Comparison of ENCODE assay signal across 15 cellular contexts in genomic region chr11:125085301-125086081, GRCh38. TPM values are rescaled to one million over a fixed set of nuclear protein-coding genes. Genes with fewer than 3 reads are reported as not detected.
A peak's percentile ranks its signal among the peaks of the same experiment; 100 is the strongest.
DNase-seq lines count a peak whose midpoint lies in the region; ATAC-seq and TF ChIP-seq lines count a peak whose summit lies in the region.
"Had no signal": no experiment of that assay in that cellular context is flagged by ENCODE, and none has a peak within 500 bp of the region (broad histone marks: within the 10 kb centered on the region; RNA-seq: fewer than 3 reads in every experiment).

No MANE protein-coding gene starts in this region.

- no peak overlapping the region for H3K27ac ChIP-seq in DND-41 (ENCODE audit: low read length)
- no peak overlapping the region for H3K27ac ChIP-seq in suprapubic skin
- H3K27ac ChIP-seq: breast epithelium, foreskin keratinocyte had no signal

- WGBS in suprapubic skin, result 100% methylated on average over 2 of the region's 20 CpGs

- no peak for TF ChIP-seq EP300 in suprapubic skin (IDR thresholded peaks at IDR 0.05)

- H3K36me3 Mint-ChIP-seq in activated T-helper 17 cell treated with anti-CD3 and anti-CD28 coated beads, Interleukin-2, amount 50 U/mL, for 72 hours (ENCODE audit: low read depth), result no peaks in the 10 kb centered on the region
- no peaks in the 10 kb centered on the region for H3K36me3 Mint-ChIP-seq in neural crest cell (ENCODE audit: low read depth)
- peaks cover 6% of the 10 kb centered on the region for H3K36me3 Mint-ChIP-seq in activated T-cell treated with anti-CD3 and anti-CD28 coated beads, Interleukin-2, amount 50 U/mL, for 24 hours (ENCODE audit: low read depth)

- no peaks in the 10 kb centered on the region for H3K4me1 Mint-ChIP-seq in activated T-helper 17 cell treated with anti-CD3 and anti-CD28 coated beads, Interleukin-2, amount 50 U/mL, for 72 hours
- H3K4me1 Mint-ChIP-seq in neural crest cell, result peaks cover 11% of the 10 kb centered on the region
- H3K4me1 Mint-ChIP-seq in activated T-cell treated with anti-CD3 and anti-CD28 coated beads, Interleukin-2, amount 50 U/mL, for 24 hours (ENCODE audit: low read depth), result no peaks in the 10 kb centered on the region

- TF ChIP-seq POLR2A in suprapubic skin (IDR thresholded peaks at IDR 0.05), result no peak

- H3K4me1 ChIP-seq in DND-41 (ENCODE audit: insufficient read depth, low read length) (no peaks in the 10 kb centered on the region), suprapubic skin (peaks cover 17% of the 10 kb centered on the region)
- H3K4me1 ChIP-seq: breast epithelium had no signal

- H3K4me3 ChIP-seq in DND-41 (ENCODE audit: low read depth in 1 of 2, low read length in 2 of 2) (no peak overlapping the region), suprapubic skin (no peak overlapping the region)
- H3K4me3 ChIP-seq: breast epithelium, MG63 had no signal

- TF ChIP-seq CTCF in DND-41 (IDR thresholded peaks at IDR 0.05; ENCODE audit: borderline replicate concordance, extremely low read depth, low read length, poor library complexity, severe bottlenecking) (peak; percentile 18), GM13976 (IDR thresholded peaks at IDR 0.05; ENCODE audit: borderline replicate concordance, control extremely low read depth, extremely low read depth, insufficient read depth, missing control alignments) (no peak), neural crest cell (conservative IDR thresholded peaks at IDR 0.05) (no peak), suprapubic skin (IDR thresholded peaks at IDR 0.05) (no peak)

- DNase-seq in DND-41 (no peak), GM13976 (ENCODE audit: low spot score) (peak; percentile 31), neural crest cell (ENCODE audit: low read depth, low spot score) (no peak), suprapubic skin (ENCODE audit: low spot score in 2 of 2) (no peak)
- no peak for DNase-seq in activated T-cell treated with anti-CD3 and anti-CD28 coated beads, Interleukin-2, amount 50 U/mL, for 24 hours
- DNase-seq: activated CD4-positive, alpha-beta T cell treated with anti-CD3 and anti-CD28 coated beads, Interleukin-2, amount 50 U/mL, for 48 hours; dermis blood vessel endothelial cell; foreskin keratinocyte; MG63; stimulated activated CD4-positive, alpha-beta T cell treated with anti-CD3 and anti-CD28 coated beads, Interleukin-4, amount 100 ng/mL, for 1 hour; substantia nigra had no signal

- H3K36me3 ChIP-seq in DND-41 (ENCODE audit: insufficient read depth, low read length), result no peaks in the 10 kb centered on the region
- no peaks in the 10 kb centered on the region for H3K36me3 ChIP-seq in suprapubic skin
- H3K36me3 ChIP-seq: breast epithelium, MG63 had no signal

- H3K79me2 ChIP-seq in DND-41 (ENCODE audit: insufficient read depth, low read length), result no peaks in the 10 kb centered on the region

- H3K27ac Mint-ChIP-seq in activated T-helper 17 cell treated with anti-CD3 and anti-CD28 coated beads, Interleukin-2, amount 50 U/mL, for 72 hours, result peak overlapping the region; percentile 42
- peak overlapping the region; percentile 60 for H3K27ac Mint-ChIP-seq in neural crest cell (ENCODE audit: unreplicated experiment)
- H3K27ac Mint-ChIP-seq in activated T-cell treated with anti-CD3 and anti-CD28 coated beads, Interleukin-2, amount 50 U/mL, for 24 hours, result no peak overlapping the region
- H3K27ac Mint-ChIP-seq: activated T-helper 1 cell treated with anti-CD3 and anti-CD28 coated beads, Interleukin-12 subunit alpha, Interleukin-12 subunit beta, Interleukin-2, Interleukin-4 antibody, amounts not matched to agents 30 ng/mL and 10 ng/mL and 1 ng/mL, durations not matched to agents 14 hours and 24 hours and 36 hours had no signal

- H2AFZ ChIP-seq in DND-41 (ENCODE audit: low read depth, low read length), result no peak overlapping the region

- H3K4me3 Mint-ChIP-seq in activated T-helper 17 cell treated with anti-CD3 and anti-CD28 coated beads, Interleukin-2, amount 50 U/mL, for 72 hours, result no peak overlapping the region
- no peak overlapping the region for H3K4me3 Mint-ChIP-seq in neural crest cell
- H3K4me3 Mint-ChIP-seq in activated T-cell treated with anti-CD3 and anti-CD28 coated beads, Interleukin-2, amount 50 U/mL, for 24 hours, result no peak overlapping the region
- H3K4me3 Mint-ChIP-seq: activated T-helper 1 cell treated with anti-CD3 and anti-CD28 coated beads, Interleukin-12 subunit alpha, Interleukin-12 subunit beta, Interleukin-2, Interleukin-4 antibody, amounts not matched to agents 30 ng/mL and 10 ng/mL and 1 ng/mL, durations not matched to agents 14 hours and 24 hours and 36 hours had no signal

- H3K9me3 Mint-ChIP-seq in activated T-helper 17 cell treated with anti-CD3 and anti-CD28 coated beads, Interleukin-2, amount 50 U/mL, for 72 hours, result no peaks in the 10 kb centered on the region
- no peaks in the 10 kb centered on the region for H3K9me3 Mint-ChIP-seq in neural crest cell
- no peaks in the 10 kb centered on the region for H3K9me3 Mint-ChIP-seq in activated T-cell treated with anti-CD3 and anti-CD28 coated beads, Interleukin-2, amount 50 U/mL, for 24 hours
- H3K9me3 Mint-ChIP-seq: activated T-helper 1 cell treated with anti-CD3 and anti-CD28 coated beads, Interleukin-12 subunit alpha, Interleukin-12 subunit beta, Interleukin-2, Interleukin-4 antibody, amounts not matched to agents 30 ng/mL and 10 ng/mL and 1 ng/mL, durations not matched to agents 14 hours and 24 hours and 36 hours had no signal

- no peaks in the 10 kb centered on the region for H3K9me3 ChIP-seq in DND-41 (ENCODE audit: insufficient read depth, low read length, severe bottlenecking)
- H3K9me3 ChIP-seq in suprapubic skin, result no peaks in the 10 kb centered on the region
- H3K9me3 ChIP-seq: breast epithelium, MG63 had no signal

- H3K27me3 Mint-ChIP-seq in activated T-helper 17 cell treated with anti-CD3 and anti-CD28 coated beads, Interleukin-2, amount 50 U/mL, for 72 hours, result no peaks in the 10 kb centered on the region
- no peaks in the 10 kb centered on the region for H3K27me3 Mint-ChIP-seq in neural crest cell (ENCODE audit: low read depth)
- no peaks in the 10 kb centered on the region for H3K27me3 Mint-ChIP-seq in activated T-cell treated with anti-CD3 and anti-CD28 coated beads, Interleukin-2, amount 50 U/mL, for 24 hours

- H4K20me1 ChIP-seq in DND-41 (ENCODE audit: insufficient read depth, low read length), result no peaks in the 10 kb centered on the region

- no peak for ATAC-seq in DND-41 (ENCODE audit: insufficient read depth, low read depth)
- ATAC-seq in activated T-helper 17 cell treated with anti-CD3 and anti-CD28 coated beads, Interleukin-2, amount 50 U/mL, for 72 hours (replicated peaks), result no peak
- ATAC-seq in HG03045 (IDR thresholded peaks at IDR 0.05; ENCODE audit: unreplicated experiment), result no peak
- ATAC-seq: foreskin keratinocyte had no signal

- no peak overlapping the region for H3K9ac ChIP-seq in DND-41 (ENCODE audit: low read depth, low read length)

- in situ Hi-C loops in GM13976 (cut with MboI; ENCODE audit: low sequenced_read_pairs, unreplicated experiment), result no loop called here

- no peaks in the 10 kb centered on the region for H3K27me3 ChIP-seq in DND-41 (ENCODE audit: insufficient read depth, low read length, poor library complexity)
- peaks cover 3% of the 10 kb centered on the region for H3K27me3 ChIP-seq in suprapubic skin
- H3K27me3 ChIP-seq: foreskin keratinocyte, MG63 had no signal

- no peak overlapping the region for H3K4me2 ChIP-seq in DND-41 (ENCODE audit: insufficient read depth, low read length)

RNA-seq across cellular contexts. Expression of gene SLC37A2, which starts 22.4 kb away (rescaled TPM):
- total RNA-seq in activated T-helper 17 cell treated with anti-CD3 and anti-CD28 coated beads, Interleukin-2, amount 50 U/mL, for 72 hours, result 1 to 10 TPM; 1.6 to 2.6 TPM
- total RNA-seq in neural crest cell, result 0.98 and 1.2 TPM in 2 replicates
- 100 to 1,000 TPM in 3 of 4 donors, 10 to 100 TPM in 1; 67.3 to 189 (median 119) TPM for total RNA-seq in suprapubic skin

RNA-seq across cellular contexts. Expression of gene TMEM218, which starts 25.9 kb away (rescaled TPM):
- 10 to 100 TPM; 11.3 to 14.2 TPM for total RNA-seq in activated T-helper 17 cell treated with anti-CD3 and anti-CD28 coated beads, Interleukin-2, amount 50 U/mL, for 72 hours
- total RNA-seq in neural crest cell, result 30.4 and 34.6 TPM in 2 replicates
- 10 to 100 TPM in 3 of 4 donors, 1 to 10 TPM in 1; 9.9 to 19.9 (median 14.6) TPM for total RNA-seq in suprapubic skin

Comparison
In these comparisons a context has a peak if more than half of its experiments do, and no peak if none do; other contexts are left out.
1. RNA of gene SLC37A2, which starts 22.4 kb away (total RNA-seq): 67.3 to 189 TPM in suprapubic skin; 1.6 to 2.6 TPM in activated T-helper 17 cell treated with anti-CD3 and anti-CD28 coated beads, Interleukin-2, amount 50 U/mL, for 72 hours and 0.98 to 1.2 TPM in neural crest cell; every median in the first group is over 10 times any median in the second.